27 cellular contexts compared by ENCODE assay signal in genomic region chr11:18144243-18144642, GRCh38. TPM values are rescaled to one million over a fixed set of nuclear protein-coding genes. Genes with fewer than 3 reads are reported as not detected.
DNase-seq lines count a peak whose midpoint lies in the region; ATAC-seq and TF ChIP-seq lines count a peak whose summit lies in the region.
"Had no signal": no experiment of that assay in that cellular context is flagged by ENCODE, and none has a peak within 500 bp of the region (broad histone marks: within the 10 kb centered on the region; RNA-seq: fewer than 3 reads in every experiment).

No MANE protein-coding gene starts in this region.

- DNase-seq in A172 (ENCODE audit: low spot score) (peak; percentile 62), HS-27A (ENCODE audit: low read depth) (peak; percentile 19), RWPE1 (ENCODE audit: low spot score) (peak; percentile 69), fibroblast of mammary gland (ENCODE audit: low read depth) (peak; percentile 24), hypothalamus (lab: John Stamatoyannopoulos, UW) (no peak), NCI-H69 (lab: John Stamatoyannopoulos, UW) (no peak), posterior vena cava (ENCODE audit: low spot score) (no peak)
- DNase-seq: 8988T; activated CD4-positive, alpha-beta T cell treated with anti-CD3 and anti-CD28 coated beads, Interleukin-2, amount 50 U/mL, for 4 hours; activated CD4-positive, CD25-positive, alpha-beta regulatory T cell; activated naive CD4-positive, alpha-beta T cell treated with Interleukin-2 at 50 U/mL for 16 hours; activated T-cell treated with anti-CD3 and anti-CD28 coated beads, Interleukin-2, amount 50 U/mL, for 72 hours; CD4-positive, CD25-positive, alpha-beta regulatory T cell; effector CD4-positive, alpha-beta T cell; KG1; mesenchymal stem cell; NCI-H1436; SIG-M5; sigmoid colon; stimulated activated CD4-positive, alpha-beta T cell treated with anti-CD3 and anti-CD28 coated beads, Interleukin-15, amount 100 ng/mL, for 24 hours; stimulated activated naive CD8-positive, alpha-beta T cell treated with anti-CD3 and anti-CD28 coated beads, Interleukin-15, Interleukin-2, amounts not matched to agents 100 U/mL and 50 U/mL, for 24 hours; testis; uterus had no signal

- TF ChIP-seq CTCF in RWPE1 (conservative IDR thresholded peaks at IDR 0.05; ENCODE audit: low read depth) (no peak), fibroblast of mammary gland (conservative IDR thresholded peaks at IDR 0.05; ENCODE audit: control insufficient read depth, insufficient read depth, low read depth, low read length) (no peak)

- H3K27ac ChIP-seq in RWPE1 = no peak overlapping the region
- H3K27ac ChIP-seq: sigmoid colon, testis, uterus had no signal

- POLR2A ChIA-PET in RWPE1 (lab: Yijun Ruan, JAX; ENCODE audit: low non-redundant PET) = no interaction called here

- CTCF ChIA-PET in RWPE1 (lab: Yijun Ruan, JAX) = no interaction called here

- ATAC-seq in HG03457 (IDR thresholded peaks at IDR 0.05; ENCODE audit: unreplicated experiment) = no peak
- ATAC-seq: activated T-cell treated with anti-CD3 and anti-CD28 coated beads, Interleukin-2, amount 50 U/mL, for 72 hours; left lobe of liver; stimulated activated naive CD8-positive, alpha-beta T cell treated with anti-CD3 and anti-CD28 coated beads, Interleukin-15, Interleukin-2, amounts not matched to agents 100 U/mL and 50 U/mL, for 24 hours had no signal

- no peak overlapping the region for H3K4me3 ChIP-seq in fibroblast of mammary gland (ENCODE audit: control insufficient read depth, low read depth, low read length)
- H3K4me3 ChIP-seq: sigmoid colon, testis, uterus had no signal

- intact Hi-C loops in posterior vena cava (cut with DNase I) = no loop called here

RNA-seq across cellular contexts. Expression of gene MRGPRX3, which starts 11.9 kb away (rescaled TPM):
- not detected in 2 replicates for total RNA-seq in A172 (2014; rRNA removed; shearing (Covaris generic))
- not detected for total RNA-seq in posterior vena cava
- total RNA-seq: activated T-cell treated with anti-CD3 and anti-CD28 coated beads, Interleukin-2, amount 50 U/mL, for 72 hours; CD4-positive, CD25-positive, alpha-beta regulatory T cell; frontal cortex; left lobe of liver; sigmoid colon; testis; uterus had no signal

RNA-seq across cellular contexts. Expression of gene MRGPRX4, which starts 28.4 kb away (rescaled TPM):
- not detected in 2 replicates for total RNA-seq in A172 (2014; rRNA removed; shearing (Covaris generic))
- not detected for total RNA-seq in posterior vena cava
- total RNA-seq: activated T-cell treated with anti-CD3 and anti-CD28 coated beads, Interleukin-2, amount 50 U/mL, for 72 hours; CD4-positive, CD25-positive, alpha-beta regulatory T cell; frontal cortex; left lobe of liver; NCI-H460; sigmoid colon; testis; uterus had no signal

RNA-seq across cellular contexts. Expression of gene SAAL1, which starts 38.4 kb away (rescaled TPM):
- 52.9 and 56.0 TPM in 2 replicates for total RNA-seq in A172 (2014; rRNA removed; shearing (Covaris generic))
- 10 to 100 TPM in 1 of 2 donors, 1 to 10 TPM in 1; 9.9 to 10.2 TPM for total RNA-seq in posterior vena cava

Comparison
In these comparisons a context has a peak if more than half of its experiments do, and no peak if none do; other contexts are left out.
1. DNase-seq: peak in A172 (single experiment), HS-27A (single experiment), RWPE1 (single experiment) and fibroblast of mammary gland (single experiment); none in hypothalamus (0 of 51), NCI-H69 (single experiment) and posterior vena cava (single experiment).